Comparison of ENCODE assay signal across 7 cellular contexts in genomic region chr3:125052671-125053303, GRCh38.
DNase-seq lines count a peak whose midpoint lies in the region; ATAC-seq and TF ChIP-seq lines count a peak whose summit lies in the region.

No MANE protein-coding gene starts in this region.

- H3K27me3 Mint-ChIP-seq in nephron (ENCODE audit: low read depth) = peaks cover 10% of the 10 kb centered on the region

- ATAC-seq in GM18873 (IDR thresholded peaks at IDR 0.05; ENCODE audit: low FRiP score, unreplicated experiment) (no peak), HG03135 (IDR thresholded peaks at IDR 0.05; ENCODE audit: unreplicated experiment) (no peak), HG03280 (IDR thresholded peaks at IDR 0.05; ENCODE audit: unreplicated experiment) (no peak)

- H3K27ac ChIP-seq in coronary artery = peak overlapping the region; percentile 90 to 99

- peak; percentile 96 for DNase-seq in EL
- peak; percentile 64 for DNase-seq in NCI-H345 (lab: John Stamatoyannopoulos, UW)
- no peak for DNase-seq in coronary artery (ENCODE audit: low spot score)

- H3K4me3 Mint-ChIP-seq in nephron = peak overlapping the region; percentile 14 to 60 (median 28)

- TF ChIP-seq CTCF in coronary artery (IDR thresholded peaks at IDR 0.05) (no peak), nephron (IDR thresholded peaks at IDR 0.05; ENCODE audit: unreplicated experiment in 3 of 3) (no peak)

- no peaks in the 10 kb centered on the region for H3K36me3 Mint-ChIP-seq in nephron (ENCODE audit: low read depth)

- H3K4me1 Mint-ChIP-seq in nephron = peaks cover 44% of the 10 kb centered on the region

- no peaks in the 10 kb centered on the region for H3K9me3 Mint-ChIP-seq in nephron

- H3K27ac Mint-ChIP-seq in nephron = peak overlapping the region; percentile 21 to 87 (median 87)

- peak overlapping the region; percentile 94 for H3K4me3 ChIP-seq in coronary artery
